Comparison of ENCODE assay signal across 8 cellular contexts in genomic region chr9:4298255-4299005, GRCh38. TPM values are rescaled to one million over a fixed set of nuclear protein-coding genes. Genes with fewer than 3 reads are reported as not detected.
DNase-seq lines count a peak whose midpoint lies in the region; ATAC-seq, FAIRE-seq and TF ChIP-seq lines count a peak whose summit lies in the region.

No MANE protein-coding gene starts in this region.

- H3K27ac ChIP-seq in breast epithelium = peak overlapping the region; percentile 86 to 89

- no peaks in the 10 kb centered on the region for H3K4me1 ChIP-seq in breast epithelium

- ATAC-seq in HG02852 (IDR thresholded peaks at IDR 0.05; ENCODE audit: unreplicated experiment) = peak; percentile 28

- H3K36me3 ChIP-seq in breast epithelium (no peaks in the 10 kb centered on the region), kidney epithelial cell (ENCODE audit: control insufficient read depth, insufficient read depth, low read length) (no peaks in the 10 kb centered on the region)

- TF ChIP-seq POLR2A in breast epithelium (IDR thresholded peaks at IDR 0.05) (no peak), H54 (IDR thresholded peaks at IDR 0.05; ENCODE audit: low read depth, low read length) (no peak)

- no peaks in the 10 kb centered on the region for H3K9me3 ChIP-seq in breast epithelium

- DNase-seq in GM12864 (ENCODE audit: low read depth) (no peak), SW480 (ENCODE audit: low spot score) (peak; percentile 46), breast epithelium (ENCODE audit: low spot score in 2 of 2) (peak in 1 of 2 donors; percentile 31), kidney epithelial cell (ENCODE audit: low read depth) (no peak), H54 (ENCODE audit: insufficient read length, low spot score) (no peak), NCI-H1436 treated with DMSO at 0.1 percent for 48 hours (lab: John Stamatoyannopoulos, UW) (no peak)
- peak; percentile 30 to 31 for DNase-seq in stimulated activated CD4-positive, alpha-beta T cell treated with anti-CD3 and anti-CD28 coated beads, Interleukin-1b, Interleukin-23, amount 100 ng/mL, for 4 hours (ENCODE audit: low read depth in 2 of 2)

- intact Hi-C loops in breast epithelium (cut with DNase I; ENCODE audit: low total_unique reads) = no loop called here

- H3K4me3 ChIP-seq in GM12864 (ENCODE audit: low read depth, low read length) = peak overlapping the region; percentile 79
- peak overlapping the region; percentile 65 to 78 (median 67) for H3K4me3 ChIP-seq in breast epithelium
- H3K4me3 ChIP-seq in kidney epithelial cell (ENCODE audit: low read depth, low read length) = peak overlapping the region; percentile 63

- no peak for FAIRE-seq in H54 (lab: Jason Lieb, UNC)

- H3K27me3 ChIP-seq in breast epithelium (no peaks in the 10 kb centered on the region), kidney epithelial cell (ENCODE audit: control insufficient read depth, insufficient read depth, low read length) (no peaks in the 10 kb centered on the region)

- TF ChIP-seq CTCF in GM12864 (IDR thresholded peaks at IDR 0.05; ENCODE audit: low read depth, low read length, missing control alignments) (no peak), breast epithelium (IDR thresholded peaks at IDR 0.05) (no peak), kidney epithelial cell (IDR thresholded peaks at IDR 0.05; ENCODE audit: insufficient read depth, low read length, poor library complexity, severe bottlenecking) (no peak)

RNA-seq across cellular contexts. Expression of gene GLIS3, which starts 1.4 kb away (rescaled TPM):
- 10 to 100 TPM; 20.6 to 36.6 (median 24.3) TPM for total RNA-seq in breast epithelium
- 27.3 and 50.0 TPM in 2 replicates for total RNA-seq in kidney epithelial cell

Comparison
In these comparisons a context has a peak if more than half of its experiments do, and no peak if none do; other contexts are left out.
1. DNase-seq: peak in SW480 (single experiment) and stimulated activated CD4-positive, alpha-beta T cell treated with anti-CD3 and anti-CD28 coated beads, Interleukin-1b, Interleukin-23, amount 100 ng/mL, for 4 hours (2 of 2); none in GM12864 (single experiment), kidney epithelial cell (single experiment), H54 (single experiment) and NCI-H1436 treated with DMSO at 0.1 percent for 48 hours (single experiment).
2. Peak in every context shown above with its lines, with median percentiles within 50 percentile points of each other: H3K4me3 ChIP-seq.